ENCODE assay signal across 8 cellular contexts in the genomic region with DNA sequence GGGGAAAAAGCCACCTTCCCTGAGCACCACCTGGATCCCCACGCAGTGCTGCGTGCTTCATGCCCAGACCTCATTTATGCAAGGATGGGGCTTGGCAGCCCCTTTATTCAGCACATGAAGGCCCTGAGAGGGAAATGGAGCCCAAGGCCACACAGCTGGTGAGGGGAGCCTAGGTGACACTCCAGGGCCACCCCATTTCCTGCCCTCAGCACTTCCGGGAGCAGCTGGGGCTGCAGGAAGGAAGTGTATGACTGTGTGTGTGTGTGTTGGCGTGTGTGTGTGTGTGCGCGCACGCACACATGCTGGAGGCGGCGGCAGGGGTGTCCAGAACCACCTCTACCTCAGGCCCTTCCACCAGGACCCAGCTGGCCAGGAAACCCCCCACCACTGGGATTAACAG. TPM values are rescaled to one million over a fixed set of nuclear protein-coding genes. Genes with fewer than 3 reads are reported as not detected.
DNase-seq lines count a peak whose midpoint lies in the region; ATAC-seq and TF ChIP-seq lines count a peak whose summit lies in the region.
"Not testable (repeated sequence)": the region's sequence is repeated elsewhere in the genome, so short reads cannot be mapped to it uniquely, and the experiment has no call there.

No MANE protein-coding gene starts in this region.

- not testable (repeated sequence) for H4K91ac ChIP-seq in IMR-90 (ENCODE audit: insufficient read depth, low read depth, low read length)

- in situ Hi-C loops in IMR-90 (cut with MboI; ENCODE audit: low sequenced_read_pairs), result not testable (repeated sequence)

- not testable (repeated sequence) for H3K27ac ChIP-seq in IMR-90 (ENCODE audit: insufficient read depth, low read length)
- H3K27ac ChIP-seq in heart right ventricle, result peak overlapping the region in 9 of 10 donors; percentile 50 to 82 (median 61)
- peak overlapping the region; percentile 54 for H3K27ac ChIP-seq in subcutaneous abdominal adipose tissue (ENCODE audit: low read depth, low read length)

- H2AK9ac ChIP-seq in IMR-90 (replicated peaks; ENCODE audit: low read depth, low read length, poor library complexity), result not testable (repeated sequence)

- CTCF ChIA-PET in IMR-90 (lab: Yijun Ruan, JAX), result not testable (repeated sequence)
- CTCF ChIA-PET in activated B cell treated with CpG ODN at 0.5 μM for 24 hours (lab: Charles Lee), result interaction anchor here (1.1 to 1.2 kb wide), 2 partner anchors 51 to 69 kb away, joined by 3 to 10 read pairs; partner anchors contain the start of gene ADAMTS7

- not testable (repeated sequence) for H2AFZ ChIP-seq in IMR-90 (replicated peaks; ENCODE audit: low read length, poor library complexity)

- not testable (repeated sequence) for H4K8ac ChIP-seq in IMR-90 (ENCODE audit: low read depth in 2 of 2, low read length in 2 of 2)

- H3K79me1 ChIP-seq in IMR-90 (ENCODE audit: low read depth in 1 of 2, low read length in 2 of 2), result not testable (repeated sequence)

- H3K9me3 ChIP-seq in IMR-90 (ENCODE audit: control insufficient read depth, insufficient read depth, low read length); heart right ventricle; subcutaneous abdominal adipose tissue (ENCODE audit: control insufficient read depth in 5 of 5, low read length in 5 of 5): not testable (repeated sequence)

- H3K4ac ChIP-seq in IMR-90 (ENCODE audit: low read depth, low read length), result not testable (repeated sequence)

- peak overlapping the region; percentile 46 for H3K4me3 Mint-ChIP-seq in activated B cell treated with CpG ODN at 0.5 μM for 24 hours

- not testable (repeated sequence) for H3K9ac ChIP-seq in IMR-90 (ENCODE audit: low read depth, low read length)
- peak overlapping the region in 1 of 5 donors; percentile 59 for H3K9ac ChIP-seq in subcutaneous abdominal adipose tissue (ENCODE audit: low read length in 5 of 5)

- peaks cover 66% of the 10 kb centered on the region for H3K4me1 Mint-ChIP-seq in activated B cell treated with CpG ODN at 0.5 μM for 24 hours

- H3K18ac ChIP-seq in IMR-90 (ENCODE audit: low read depth, low read length), result not testable (repeated sequence)

- H2BK20ac ChIP-seq in IMR-90 (ENCODE audit: low read depth, low read length), result not testable (repeated sequence)

- not testable (repeated sequence) for H3K36me3 ChIP-seq in IMR-90 (ENCODE audit: control insufficient read depth, insufficient read depth, low read length); heart right ventricle; subcutaneous abdominal adipose tissue (ENCODE audit: control insufficient read depth in 5 of 5, insufficient read depth in 5 of 5, low read length in 5 of 5)

- not testable (repeated sequence) for H3K14ac ChIP-seq in IMR-90 (replicated peaks; ENCODE audit: low read depth, low read length)

- H3K9me1 ChIP-seq in IMR-90 (ENCODE audit: insufficient read depth, low read length), result not testable (repeated sequence)

- H3K4me1 ChIP-seq in IMR-90 (ENCODE audit: control insufficient read depth, insufficient read depth, low read length), result peaks cover 15% of the 10 kb centered on the region
- peaks cover 27 to 74% (median 54%) of the 10 kb centered on the region in 9 donors for H3K4me1 ChIP-seq in heart right ventricle
- H3K4me1 ChIP-seq in subcutaneous abdominal adipose tissue (ENCODE audit: control insufficient read depth in 5 of 5, insufficient read depth in 5 of 5, low read length in 5 of 5), result peaks cover 5 to 50% (median 37%) of the 10 kb centered on the region in 5 donors

- not testable (repeated sequence) for H2BK5ac ChIP-seq in IMR-90 (ENCODE audit: low read depth, low read length, poor library complexity, severe bottlenecking)

- ATAC-seq in GM18505 (IDR thresholded peaks at IDR 0.05; ENCODE audit: unreplicated experiment) (peak; percentile 41), GM21723 (IDR thresholded peaks at IDR 0.05; ENCODE audit: unreplicated experiment) (peak; percentile 46), activated B cell treated with CpG ODN at 0.5 μM for 24 hours (ENCODE audit: low read depth) (peak; percentile 14), heart right ventricle (peak in 3 of 8 donors; percentile 5 to 10 (median 5))
- ATAC-seq in IMR-90 (ENCODE audit: low read depth), result not testable (repeated sequence)

- H3K27me3 Mint-ChIP-seq in activated B cell treated with CpG ODN at 0.5 μM for 24 hours, result not testable (repeated sequence)

- not testable (repeated sequence) for H2BK120ac ChIP-seq in IMR-90 (ENCODE audit: low read depth, low read length)

- not testable (repeated sequence) for H4K20me1 ChIP-seq in IMR-90 (ENCODE audit: insufficient read depth, low read length)

- not testable (repeated sequence) for H3K9me3 Mint-ChIP-seq in activated B cell treated with CpG ODN at 0.5 μM for 24 hours

- H4K5ac ChIP-seq in IMR-90 (ENCODE audit: low read depth, low read length), result not testable (repeated sequence)

- peak overlapping the region; percentile 77 for H3K27ac Mint-ChIP-seq in activated B cell treated with CpG ODN at 0.5 μM for 24 hours

- H3K4me3 ChIP-seq in IMR-90 (ENCODE audit: insufficient read depth, low read depth, low read length); heart right ventricle; subcutaneous abdominal adipose tissue (ENCODE audit: low read depth in 1 of 5, low read length in 5 of 5): not testable (repeated sequence)

- H2AK5ac ChIP-seq in IMR-90 (ENCODE audit: low read depth, low read length), result peak overlapping the region; percentile 28; the same call in 1 of the 2 replicates

- not testable (repeated sequence) for BruUV-seq in IMR-90 (replicated peaks; lab: Mats Ljungman, UMichigan)

- not testable (repeated sequence) for H3K56ac ChIP-seq in IMR-90 (ENCODE audit: extremely low read depth, insufficient read depth, low read length)

- not testable (repeated sequence) for H3K27me3 ChIP-seq in IMR-90 (ENCODE audit: control insufficient read depth, insufficient read depth, low read length); heart right ventricle; subcutaneous abdominal adipose tissue (ENCODE audit: control insufficient read depth in 5 of 5, insufficient read depth in 4 of 5, low read length in 5 of 5)

- DNase-seq in IMR-90 (peak; percentile 8), activated B cell treated with CpG ODN at 0.5 μM for 24 hours (peak; percentile 60), heart right ventricle (peak in 1 of 2 donors; percentile 30)
- DNase-seq in activated T-helper 9 cell treated with anti-CD3 and anti-CD28 coated beads, Interleukin-2, amount 50 U/mL, for 16 hours (ENCODE audit: low read depth), result peak; percentile 61
- DNase-seq in stimulated activated CD4-positive, alpha-beta T cell treated with anti-CD3 and anti-CD28 coated beads, Interleukin-12 subunit alpha, Interleukin-12 subunit beta, amount 100 ng/mL, for 48 hours (ENCODE audit: low read depth in 2 of 3, low spot score in 1 of 3), result peak; percentile 59 to 65 (median 61)

- intact Hi-C loops in IMR-90 (cut with micrococcal nuclease); activated B cell treated with CpG ODN at 0.5 μM for 24 hours (cut with micrococcal nuclease): not testable (repeated sequence)
- intact Hi-C loops in heart right ventricle (cut with DNase I), result loop anchor here in 2 of 10 donors (5.0 to 10.0 kb wide), 2 partner anchors 51 to 53 kb away; partner anchors contain the start of gene ADAMTS7 (in 2 of the 2)

- H3K36me3 Mint-ChIP-seq in activated B cell treated with CpG ODN at 0.5 μM for 24 hours (ENCODE audit: low read depth), result not testable (repeated sequence)

- not testable (repeated sequence) for H3K23ac ChIP-seq in IMR-90 (ENCODE audit: low read depth, low read length)

- H2BK15ac ChIP-seq in IMR-90 (ENCODE audit: low read depth, low read length), result not testable (repeated sequence)

- POLR2A ChIA-PET in IMR-90 (lab: Charles Lee; ENCODE audit: unreplicated experiment), result not testable (repeated sequence)
- POLR2A ChIA-PET in activated B cell treated with CpG ODN at 0.5 μM for 24 hours (lab: Charles Lee), result interaction anchor here (0.9 to 1.3 kb wide), 3 partner anchors 10 to 112 kb away, joined by 3 to 7 read pairs (median 3); partner anchors contain the start of genes ADAMTS7 and MORF4L1

- WGBS in IMR-90 (ENCODE audit: extremely low coverage in 2 of 2, insufficient read length in 1 of 2), 2 experiments, result no CpG with 5 or more reads among the region's 9 CpGs
- 74 to 77% methylated on average over 9 of the region's 9 CpGs for WGBS in heart right ventricle, 2 donors

- TF ChIP-seq RAD21 in IMR-90 (IDR thresholded peaks at IDR 0.05; ENCODE audit: low read length), result not testable (repeated sequence)

- dilution Hi-C loops in IMR-90 (cut with HindIII; ENCODE audit: low sequenced_read_pairs, unreplicated experiment), result not testable (repeated sequence)

- not testable (repeated sequence) for H3K4me2 ChIP-seq in IMR-90 (ENCODE audit: low read depth, low read length)

- not testable (repeated sequence) for TF ChIP-seq CTCF in IMR-90 (conservative IDR thresholded peaks at IDR 0.05; ENCODE audit: low read depth, low read length); activated B cell treated with CpG ODN at 0.5 μM for 24 hours (IDR thresholded peaks at IDR 0.05); heart right ventricle (IDR thresholded peaks at IDR 0.05)

- peak; percentile 49 for TF ChIP-seq POLR2A in GM18505 (IDR thresholded peaks at IDR 0.05; ENCODE audit: borderline replicate concordance, extremely low read depth, insufficient read depth, insufficient read length)
- TF ChIP-seq POLR2A in IMR-90 (IDR thresholded peaks at IDR 0.05; ENCODE audit: low read depth, low read length), result not testable (repeated sequence)

RNA-seq across cellular contexts. Expression of gene ADAMTS7, which starts 49.8 kb away (rescaled TPM):
- total RNA-seq in IMR-90 (2012; rRNA removed) (0.83 and 1.4 TPM in 2 replicates), activated B cell treated with CpG ODN at 0.5 μM for 24 hours (12.0 and 14.1 TPM in 2 replicates), heart right ventricle (10 to 100 TPM in 9 of 10 donors, 1 to 10 TPM in 1; 8.8 to 41.2 (median 17.9) TPM)
- polyA plus RNA-seq in IMR-90 (2012; rRNA removed) (12.6 and 13.2 TPM in 2 replicates), heart right ventricle (10 to 100 TPM in 1 of 2 donors, 1 to 10 TPM in 1; 3.5 to 47.0 TPM)
- 10.8 and 17.1 TPM in 2 replicates for polyA plus RNA-seq in IMR-90 (2012; cell fraction: cytosol; rRNA removed)
- polyA plus RNA-seq in IMR-90 (2012; cell fraction: nucleus; rRNA removed; ENCODE audit: low replicate concordance), result 42.6 and 102 TPM in 2 replicates
